In genomic region chr16:70524406-70524825, GRCh38 we compare ENCODE assay signal across 8 cellular contexts. TPM values are rescaled to one million over a fixed set of nuclear protein-coding genes. Genes with fewer than 3 reads are reported as not detected.
DNase-seq lines count a peak whose midpoint lies in the region; TF ChIP-seq lines count a peak whose summit lies in the region.
"Not testable (repeated sequence)": the region's sequence is repeated elsewhere in the genome, so short reads cannot be mapped to it uniquely, and the experiment has no call there.

No MANE protein-coding gene starts in this region.

- H2BK15ac ChIP-seq in H9 (ENCODE audit: low read depth, low read length), result not testable (repeated sequence)

- not testable (repeated sequence) for H2AK5ac ChIP-seq in H9 (ENCODE audit: insufficient read length, low read length)

- H3K4me2 ChIP-seq in BLaER1 treated with 17β-estradiol and CSF1 and Interleukin-3, amounts not matched to agents 10 nM and 100 nM, result peak overlapping the region; percentile 74 to 97 (median 94)
- H3K4me2 ChIP-seq in H9 (ENCODE audit: insufficient read depth, insufficient read length, low read length), result peak overlapping the region; percentile 56

- H2BK12ac ChIP-seq in H9 (ENCODE audit: insufficient read length, low read depth, low read length), result not testable (repeated sequence)

- intact Hi-C loops in MCF 10A (cut with micrococcal nuclease), result loop anchor here (10.0 kb wide), 1 partner anchor 250 kb away; no protein-coding TSS in a partner anchor

- H3T11ph ChIP-seq in H9 (ENCODE audit: low read length), result not testable (repeated sequence)

- not testable (repeated sequence) for H3K9me3 ChIP-seq in BLaER1 treated with 17β-estradiol and CSF1 and Interleukin-3, amounts not matched to agents 10 nM and 100 nM (replicated peaks in 1 of 11); H9 (ENCODE audit: control insufficient read depth, low read depth, low read length); mucosa of stomach (ENCODE audit: control insufficient read depth, low read length)

- peaks cover 41 to 52% (median 46%) of the 10 kb centered on the region in 11 experiments; a peak in 21 of 22 replicates for H4K20me1 ChIP-seq in BLaER1 treated with 17β-estradiol and CSF1 and Interleukin-3, amounts not matched to agents 10 nM and 100 nM
- H4K20me1 ChIP-seq in H9 (ENCODE audit: control insufficient read depth, insufficient read depth, insufficient read length), result not testable (repeated sequence)

- TF ChIP-seq CTCF in H9 (conservative IDR thresholded peaks at IDR 0.05); MCF 10A (IDR thresholded peaks at IDR 0.05; ENCODE audit: unreplicated experiment); glutamatergic neuron (IDR thresholded peaks at IDR 0.05; ENCODE audit: partially characterized antibody, unreplicated experiment): not testable (repeated sequence)

- H3K27ac Mint-ChIP-seq in H9, result peak overlapping the region; percentile 99
- peak overlapping the region; percentile 95 for H3K27ac Mint-ChIP-seq in activated CD4-positive, alpha-beta memory T cell treated with anti-CD3 and anti-CD28 coated beads, Interleukin-2, amount 10 ng/mL, durations not matched to agents 7 days and 5 days
- H3K27ac Mint-ChIP-seq in MCF 10A (ENCODE audit: low read depth, unreplicated experiment), result peak overlapping the region; percentile 97
- H3K27ac Mint-ChIP-seq in glutamatergic neuron (ENCODE audit: unreplicated experiment), result peak overlapping the region; percentile 96

- H3K27me3 ChIP-seq in BLaER1 treated with 17β-estradiol and CSF1 and Interleukin-3, amounts not matched to agents 10 nM and 100 nM; H9 (ENCODE audit: insufficient read depth, low read length); mucosa of stomach (ENCODE audit: control insufficient read depth, insufficient read depth, low read length): not testable (repeated sequence)

- peak overlapping the region; percentile 95; the same call in 1 of the 2 replicates for H3K14ac ChIP-seq in H9 (ENCODE audit: insufficient read depth, low read length)

- H3K23me2 ChIP-seq in H9 (ENCODE audit: insufficient read length, low read depth, low read length, poor library complexity, severe bottlenecking), result peaks cover 10% of the 10 kb centered on the region

- H3K4me3 ChIP-seq in BLaER1 treated with 17β-estradiol and CSF1 and Interleukin-3, amounts not matched to agents 10 nM and 100 nM, result peak overlapping the region; percentile 72 to 89 (median 82)
- H3K4me3 ChIP-seq in mucosa of stomach (ENCODE audit: low read length), result peak overlapping the region; percentile 96

- peaks cover 34 to 47% (median 41%) of the 10 kb centered on the region in 11 experiments for H3K36me3 ChIP-seq in BLaER1 treated with 17β-estradiol and CSF1 and Interleukin-3, amounts not matched to agents 10 nM and 100 nM
- H3K36me3 ChIP-seq in mucosa of stomach (ENCODE audit: control insufficient read depth, insufficient read depth, low read length), result not testable (repeated sequence)

- H3K4me3 Mint-ChIP-seq in H9 (peak overlapping the region; percentile 93 to 97), MCF 10A (ENCODE audit: unreplicated experiment) (peak overlapping the region; percentile 98), glutamatergic neuron (ENCODE audit: unreplicated experiment) (peak overlapping the region; percentile 96)
- H3K4me3 Mint-ChIP-seq in activated CD4-positive, alpha-beta memory T cell treated with anti-CD3 and anti-CD28 coated beads, Interleukin-2, amount 10 ng/mL, durations not matched to agents 7 days and 5 days, result peak overlapping the region; percentile 93

- H4K91ac ChIP-seq in H9 (ENCODE audit: insufficient read length, low read depth, low read length), result peak overlapping the region; percentile 15

- not testable (repeated sequence) for H3K23ac ChIP-seq in H9 (ENCODE audit: insufficient read length, low read depth, low read length)

- not testable (repeated sequence) for H3K9me3 Mint-ChIP-seq in H9; activated CD4-positive, alpha-beta memory T cell treated with anti-CD3 and anti-CD28 coated beads, Interleukin-2, amount 10 ng/mL, durations not matched to agents 7 days and 5 days; MCF 10A (ENCODE audit: unreplicated experiment); glutamatergic neuron (ENCODE audit: unreplicated experiment)

- not testable (repeated sequence) for H2BK20ac ChIP-seq in H9 (ENCODE audit: low read depth, low read length, poor library complexity, severe bottlenecking)

- not testable (repeated sequence) for H3K79me1 ChIP-seq in H9 (ENCODE audit: insufficient read depth, low read depth, low read length, poor library complexity, severe bottlenecking)

- H4K5ac ChIP-seq in H9 (ENCODE audit: insufficient read length, low read depth, low read length), result peak overlapping the region; percentile 98

- not testable (repeated sequence) for H2BK5ac ChIP-seq in H9 (ENCODE audit: insufficient read length, low read length)

- H2AFZ ChIP-seq in H9 (ENCODE audit: low read length), result not testable (repeated sequence)

- H3K9ac ChIP-seq in BLaER1 treated with 17β-estradiol and CSF1 and Interleukin-3, amounts not matched to agents 10 nM and 100 nM, result peak overlapping the region; percentile 86 to 99 (median 96)
- peak overlapping the region; percentile 97 for H3K9ac ChIP-seq in H9 (ENCODE audit: extremely low read depth, insufficient read length, low read length)
- H3K9ac ChIP-seq in mucosa of stomach (ENCODE audit: low read length), result peak overlapping the region; percentile 92

- not testable (repeated sequence) for H2BK120ac ChIP-seq in H9 (ENCODE audit: low read depth, low read length, poor library complexity, severe bottlenecking)

- CTCF ChIA-PET in activated CD4-positive, alpha-beta memory T cell treated with anti-CD3 and anti-CD28 coated beads, Interleukin-2, amount 10 ng/mL, durations not matched to agents 7 days and 5 days (lab: Charles Lee), result interaction anchor here (0.6 to 2.9 kb wide), 6 partner anchors 8 to 231 kb away, joined by 3 to 25 read pairs (median 6); no protein-coding TSS in a partner anchor
- CTCF ChIA-PET in MCF 10A (lab: Yijun Ruan, JAX), result interaction anchor here (0.6 to 1.3 kb wide), 6 partner anchors 9 to 1366 kb away, joined by 3 to 4 read pairs (median 3); no protein-coding TSS in a partner anchor

- H3K36me3 Mint-ChIP-seq in H9 (ENCODE audit: insufficient read depth in 1 of 3, low read depth in 3 of 3) (peaks cover 37 to 57% (median 48%) of the 10 kb centered on the region in 3 experiments), MCF 10A (ENCODE audit: insufficient read depth, unreplicated experiment) (peaks cover 61% of the 10 kb centered on the region)
- peaks cover 70% of the 10 kb centered on the region for H3K36me3 Mint-ChIP-seq in activated CD4-positive, alpha-beta memory T cell treated with anti-CD3 and anti-CD28 coated beads, Interleukin-2, amount 10 ng/mL, durations not matched to agents 7 days and 5 days (ENCODE audit: low read depth)
- H3K36me3 Mint-ChIP-seq in glutamatergic neuron (ENCODE audit: unreplicated experiment), result not testable (repeated sequence)

- H3K56ac ChIP-seq in H9 (ENCODE audit: insufficient read length, low read depth, low read length), result not testable (repeated sequence)

- POLR2A ChIA-PET in activated CD4-positive, alpha-beta memory T cell treated with anti-CD3 and anti-CD28 coated beads, Interleukin-2, amount 10 ng/mL, durations not matched to agents 7 days and 5 days (lab: Charles Lee), result interaction anchor here (0.8 to 5.2 kb wide), 19 partner anchors 9 to 1360 kb away, joined by 3 to 82 read pairs (median 5); partner anchors contain the start of genes AARS1, DDX19A, EXOSC6 and FCSK
- POLR2A ChIA-PET in MCF 10A (lab: Yijun Ruan, JAX), result interaction anchor here (0.9 to 3.1 kb wide), 12 partner anchors 9 to 237 kb away, joined by 3 to 26 read pairs (median 4); partner anchors contain the start of genes DDX19A and FCSK

- H4K8ac ChIP-seq in H9 (replicated peaks; ENCODE audit: insufficient read length, low read depth, low read length), result not testable (repeated sequence)

- not testable (repeated sequence) for H3K4ac ChIP-seq in H9 (ENCODE audit: low read depth, low read length)

- H3K4me1 Mint-ChIP-seq in H9 (peaks cover 33 to 39% of the 10 kb centered on the region in 2 experiments), MCF 10A (ENCODE audit: insufficient read depth, unreplicated experiment) (peaks cover 24% of the 10 kb centered on the region), glutamatergic neuron (ENCODE audit: low read depth, unreplicated experiment) (peaks cover 17% of the 10 kb centered on the region)
- H3K4me1 Mint-ChIP-seq in activated CD4-positive, alpha-beta memory T cell treated with anti-CD3 and anti-CD28 coated beads, Interleukin-2, amount 10 ng/mL, durations not matched to agents 7 days and 5 days, result peaks cover 55% of the 10 kb centered on the region

- TSS peak; percentile 66 for BruUV-seq in MCF 10A (replicated peaks; lab: Mats Ljungman, UMichigan)

- WGBS in H9 (ENCODE audit: extremely low coverage, insufficient read length, low lambda C conversion rate), result no CpG with 5 or more reads among the region's 24 CpGs

- peaks cover 38% of the 10 kb centered on the region; the same call in 1 of the 2 replicates for H3K79me2 ChIP-seq in H9 (ENCODE audit: insufficient read depth, low read length)

- H3K18ac ChIP-seq in H9 (ENCODE audit: insufficient read length, low read depth, low read length), result peak overlapping the region; percentile 98

- H3K27ac ChIP-seq in BLaER1 treated with 17β-estradiol and CSF1 and Interleukin-3, amounts not matched to agents 10 nM and 100 nM, result peak overlapping the region; percentile 84 to 100 (median 96)
- H3K27ac ChIP-seq in H9 (ENCODE audit: insufficient read length, low read depth, low read length), result peak overlapping the region; percentile 58

- H3K27me3 Mint-ChIP-seq in H9 (ENCODE audit: low read depth); activated CD4-positive, alpha-beta memory T cell treated with anti-CD3 and anti-CD28 coated beads, Interleukin-2, amount 10 ng/mL, durations not matched to agents 7 days and 5 days; MCF 10A (ENCODE audit: insufficient read depth, unreplicated experiment); glutamatergic neuron (ENCODE audit: unreplicated experiment): not testable (repeated sequence)

- peaks cover 65 to 76% (median 73%) of the 10 kb centered on the region in 10 experiments for H3K4me1 ChIP-seq in BLaER1 treated with 17β-estradiol and CSF1 and Interleukin-3, amounts not matched to agents 10 nM and 100 nM
- not testable (repeated sequence) for H3K4me1 ChIP-seq in H9 (ENCODE audit: insufficient read depth, low read length)
- peaks cover 11% of the 10 kb centered on the region for H3K4me1 ChIP-seq in mucosa of stomach (ENCODE audit: control insufficient read depth, insufficient read depth, low read length)

- DNase-seq in H9; MCF 10A (ENCODE audit: unreplicated experiment): not testable (repeated sequence)
- DNase-seq in NCI-H82 (lab: John Stamatoyannopoulos, UW), result peak; percentile 37
- peak; percentile 39 for DNase-seq in activated CD4-positive, alpha-beta memory T cell treated with anti-CD3 and anti-CD28 coated beads, Interleukin-2, amount 10 ng/mL, durations not matched to agents 7 days and 5 days
- DNase-seq in glutamatergic neuron, result peak; percentile 22
- DNase-seq in stimulated activated CD4-positive, alpha-beta T cell treated with anti-CD3 and anti-CD28 coated beads, Interleukin-4, amount 100 ng/mL, for 4 hours, result peak; percentile 5 to 7

RNA-seq across cellular contexts. Expression of gene SF3B3, which starts 0.8 kb away (rescaled TPM):
- total RNA-seq in H9 (2021), result 493 and 511 TPM in 2 replicates
- 100 to 1,000 TPM; 329 to 332 TPM for total RNA-seq in activated CD4-positive, alpha-beta memory T cell treated with anti-CD3 and anti-CD28 coated beads, Interleukin-2, amount 10 ng/mL, durations not matched to agents 7 days and 5 days
- 309 and 318 TPM in 2 replicates for total RNA-seq in MCF 10A (2022)
- 278 TPM for total RNA-seq in glutamatergic neuron (ENCODE audit: unreplicated experiment)

RNA-seq across cellular contexts. Expression of gene COG4, which starts 1.1 kb away (rescaled TPM):
- 51.9 and 54.1 TPM in 2 replicates for total RNA-seq in H9 (2021)
- 10 to 100 TPM; 71.2 to 71.4 TPM for total RNA-seq in activated CD4-positive, alpha-beta memory T cell treated with anti-CD3 and anti-CD28 coated beads, Interleukin-2, amount 10 ng/mL, durations not matched to agents 7 days and 5 days
- 62.2 and 64.9 TPM in 2 replicates for total RNA-seq in MCF 10A (2022)
- total RNA-seq in glutamatergic neuron (ENCODE audit: unreplicated experiment), result 70.8 TPM
